Comparison of ENCODE assay signal across 17 cellular contexts in genomic region chr1:45654540-45655280, GRCh38. TPM values are rescaled to one million over a fixed set of nuclear protein-coding genes. Genes with fewer than 3 reads are reported as not detected.
DNase-seq lines count a peak whose midpoint lies in the region; ATAC-seq and TF ChIP-seq lines count a peak whose summit lies in the region.
"Had no signal": no experiment of that assay in that cellular context is flagged by ENCODE, and none has a peak within 500 bp of the region (broad histone marks: within the 10 kb centered on the region; RNA-seq: fewer than 3 reads in every experiment).

No MANE protein-coding gene starts in this region.

- no peak overlapping the region for H2BK15ac ChIP-seq in IMR-90 (ENCODE audit: low read depth, low read length)

- H3K4me1 ChIP-seq in IMR-90 (ENCODE audit: control insufficient read depth, insufficient read depth, low read length) (peaks cover 2% of the 10 kb centered on the region; the same call in 1 of the 2 replicates), mammary epithelial cell (ENCODE audit: insufficient read depth, low read length) (no peaks in the 10 kb centered on the region), osteoblast (ENCODE audit: insufficient read depth, low read length) (peaks cover 4% of the 10 kb centered on the region), testis (no peaks in the 10 kb centered on the region)
- H3K4me1 ChIP-seq: prostate gland had no signal

- H3K4me2 ChIP-seq in IMR-90 (ENCODE audit: low read depth, low read length): no peak overlapping the region
- no peak overlapping the region for H3K4me2 ChIP-seq in mammary epithelial cell (ENCODE audit: insufficient read depth, low read depth, low read length)
- H3K4me2 ChIP-seq in osteoblast (ENCODE audit: insufficient read depth, low read length): no peak overlapping the region

- H2BK120ac ChIP-seq in IMR-90 (ENCODE audit: low read depth, low read length): no peak overlapping the region

- H3K36me3 ChIP-seq in IMR-90 (ENCODE audit: control insufficient read depth, insufficient read depth, low read length): peaks cover 59% of the 10 kb centered on the region
- H3K36me3 ChIP-seq in mammary epithelial cell (ENCODE audit: insufficient read depth, low read length): peaks cover 58% of the 10 kb centered on the region
- H3K36me3 ChIP-seq in osteoblast (ENCODE audit: insufficient read depth, low read length): peaks cover 95% of the 10 kb centered on the region
- H3K36me3 ChIP-seq in testis (ENCODE audit: low read depth, missing control alignments): no peaks in the 10 kb centered on the region

- no peaks in the 10 kb centered on the region for H3K9me3 ChIP-seq in IMR-90 (ENCODE audit: control insufficient read depth, insufficient read depth, low read length)
- no peaks in the 10 kb centered on the region for H3K9me3 ChIP-seq in mammary epithelial cell (replicated peaks; ENCODE audit: insufficient read depth, low read length)
- no peaks in the 10 kb centered on the region for H3K9me3 ChIP-seq in osteoblast (ENCODE audit: low read depth, low read length)
- H3K9me3 ChIP-seq in testis: no peaks in the 10 kb centered on the region
- H3K9me3 ChIP-seq: prostate gland had no signal

- H2BK20ac ChIP-seq in IMR-90 (ENCODE audit: low read depth, low read length): no peak overlapping the region

- no peak overlapping the region for H3K23ac ChIP-seq in IMR-90 (ENCODE audit: low read depth, low read length)

- H3K36me3 Mint-ChIP-seq in activated naive CD4-positive, alpha-beta T cell treated with anti-CD3 and anti-CD28 coated beads, Interleukin-2, amount 50 U/mL, for 72 hours: peaks cover 4 to 27% of the 10 kb centered on the region in 2 donors
- H3K36me3 Mint-ChIP-seq in naive thymus-derived CD8-positive, alpha-beta T cell: peaks cover 0 to 94% (median 10%) of the 10 kb centered on the region in 3 donors

- H3K18ac ChIP-seq in IMR-90 (ENCODE audit: low read depth, low read length): no peak overlapping the region

- no peak overlapping the region for H3K9ac ChIP-seq in IMR-90 (ENCODE audit: low read depth, low read length)
- H3K9ac ChIP-seq in mammary epithelial cell (ENCODE audit: insufficient read depth, low read length): no peak overlapping the region

- H3K79me2 ChIP-seq in mammary epithelial cell (ENCODE audit: insufficient read depth, low read length) (peaks cover 57% of the 10 kb centered on the region), osteoblast (ENCODE audit: insufficient read depth, low read length) (peaks cover 56% of the 10 kb centered on the region)

- 0 out of 2 replicates have a peak, but pooled peaks cover 7% of the 10 kb centered on the region for H4K20me1 ChIP-seq in IMR-90 (ENCODE audit: insufficient read depth, low read length)
- no peaks in the 10 kb centered on the region for H4K20me1 ChIP-seq in mammary epithelial cell (ENCODE audit: insufficient read depth, low read length)
- H4K20me1 ChIP-seq in osteoblast (ENCODE audit: insufficient read depth, low read length): peaks cover 26% of the 10 kb centered on the region

- H2AFZ ChIP-seq in IMR-90 (replicated peaks; ENCODE audit: low read length, poor library complexity) (no peak overlapping the region), mammary epithelial cell (ENCODE audit: low read depth, low read length) (no peak overlapping the region), osteoblast (ENCODE audit: low read length) (no peak overlapping the region)

- TF ChIP-seq CTCF in IMR-90 (conservative IDR thresholded peaks at IDR 0.05; ENCODE audit: low read depth, low read length) (no peak), mammary epithelial cell (conservative IDR thresholded peaks at IDR 0.05 in 1 of 2, IDR thresholded peaks at IDR 0.05 in 1 of 2; ENCODE audit: extremely low read depth in 1 of 2, insufficient read depth in 1 of 2, low read depth in 1 of 2, low read length in 2 of 2) (no peak), osteoblast (IDR thresholded peaks at IDR 0.05; ENCODE audit: extremely low read depth, low read depth, low read length) (no peak), testis (IDR thresholded peaks at IDR 0.05) (no peak)

- H2AK5ac ChIP-seq in IMR-90 (ENCODE audit: low read depth, low read length): no peak overlapping the region

- dilution Hi-C loops in IMR-90 (cut with HindIII; ENCODE audit: low sequenced_read_pairs, unreplicated experiment) (no loop called here), mammary epithelial cell (cut with HindIII; ENCODE audit: low sequenced_read_pairs) (no loop called here)

- no peak overlapping the region for H2BK5ac ChIP-seq in IMR-90 (ENCODE audit: low read depth, low read length, poor library complexity, severe bottlenecking)

- ATAC-seq in activated naive CD4-positive, alpha-beta T cell treated with anti-CD3 and anti-CD28 coated beads, Interleukin-2, amount 50 U/mL, for 72 hours: peak; percentile 97 to 98
- peak; percentile 60 for ATAC-seq in IMR-90 (ENCODE audit: low read depth)
- no peak for ATAC-seq in naive thymus-derived CD8-positive, alpha-beta T cell
- ATAC-seq: WTC11 had no signal

- in situ Hi-C loops in IMR-90 (cut with MboI; ENCODE audit: low sequenced_read_pairs): no loop called here
- in situ Hi-C loops in mammary epithelial cell (cut with MboI; ENCODE audit: low sequenced_read_pairs in 2 of 2): loop anchor here in 1 of 2 donors (25.0 kb wide), 1 partner anchor 233 kb away; no protein-coding TSS in a partner anchor

- H3K4ac ChIP-seq in IMR-90 (ENCODE audit: low read depth, low read length): no peak overlapping the region

- H3K4me3 ChIP-seq in IMR-90 (ENCODE audit: insufficient read depth, low read depth, low read length): no peak overlapping the region
- no peak overlapping the region for H3K4me3 ChIP-seq in mammary epithelial cell (replicated peaks in 1 of 3; ENCODE audit: insufficient read depth in 1 of 3, low read depth in 2 of 3, low read length in 3 of 3)
- H3K4me3 ChIP-seq in osteoblast (ENCODE audit: insufficient read depth, low read length): no peak overlapping the region
- H3K4me3 ChIP-seq in testis: no peak overlapping the region
- H3K4me3 ChIP-seq: prostate gland had no signal

- H4K8ac ChIP-seq in IMR-90 (ENCODE audit: low read depth in 2 of 2, low read length in 2 of 2): no peak overlapping the region

- TF ChIP-seq RAD21 in IMR-90 (IDR thresholded peaks at IDR 0.05; ENCODE audit: low read length): no peak

- no peak for TF ChIP-seq POLR2A in IMR-90 (IDR thresholded peaks at IDR 0.05; ENCODE audit: low read depth, low read length)
- TF ChIP-seq POLR2A in testis (IDR thresholded peaks at IDR 0.05): no peak

- no peak overlapping the region for H3K14ac ChIP-seq in IMR-90 (replicated peaks; ENCODE audit: low read depth, low read length)

- intact Hi-C loops in IMR-90 (cut with micrococcal nuclease) (no loop called here), mammary epithelial cell (cut with micrococcal nuclease) (no loop called here), testis (cut with DNase I; ENCODE audit: low total_unique reads) (no loop called here)

- H3K79me1 ChIP-seq in IMR-90 (ENCODE audit: low read depth in 1 of 2, low read length in 2 of 2): peaks cover 31 to 55% of the 10 kb centered on the region in 2 experiments

- WGBS in IMR-90 (ENCODE audit: extremely low coverage in 2 of 2, insufficient read length in 1 of 2), 2 experiments: no CpG with 5 or more reads among the region's 12 CpGs
- WGBS in mammary epithelial cell (ENCODE audit: low coverage, missing lambda C conversion rate): 93% methylated on average over 12 of the region's 12 CpGs
- WGBS in testis, 2 donors: 93 to 95% methylated on average over 12 of the region's 12 CpGs

- H3K4me3 Mint-ChIP-seq in naive thymus-derived CD8-positive, alpha-beta T cell: no peak overlapping the region
- H3K4me3 Mint-ChIP-seq: H9, naive B cell, WTC11 had no signal

- H3K27ac Mint-ChIP-seq in activated naive CD4-positive, alpha-beta T cell treated with anti-CD3 and anti-CD28 coated beads, Interleukin-2, amount 50 U/mL, for 72 hours: peak overlapping the region in 1 of 2 donors; percentile 75
- H3K27ac Mint-ChIP-seq in naive thymus-derived CD8-positive, alpha-beta T cell: peak overlapping the region in 2 of 10 donors; percentile 11 to 33
- H3K27ac Mint-ChIP-seq: WTC11 had no signal

- no peaks in the 10 kb centered on the region for H3K27me3 Mint-ChIP-seq in naive thymus-derived CD8-positive, alpha-beta T cell
- H3K27me3 Mint-ChIP-seq: naive B cell had no signal

- BruUV-seq in IMR-90 (replicated peaks; lab: Mats Ljungman, UMichigan) (no TSS peak), mammary epithelial cell (replicated peaks; lab: Mats Ljungman, UMichigan) (no TSS peak)

- CTCF ChIA-PET in IMR-90 (lab: Yijun Ruan, JAX): interaction anchor here (0.8 kb wide), 1 partner anchor 569 kb away, joined by 3 read pairs; no protein-coding TSS in a partner anchor
- CTCF ChIA-PET in mammary epithelial cell (lab: Charles Lee; ENCODE audit: low non-redundant PET): no interaction called here

- H3K9me1 ChIP-seq in IMR-90 (ENCODE audit: insufficient read depth, low read length): peaks cover 6% of the 10 kb centered on the region

- POLR2A ChIA-PET in IMR-90 (lab: Charles Lee; ENCODE audit: unreplicated experiment): no interaction called here
- POLR2A ChIA-PET in naive thymus-derived CD8-positive, alpha-beta T cell (lab: Charles Lee): no interaction called here

- no peak overlapping the region for H4K5ac ChIP-seq in IMR-90 (ENCODE audit: low read depth, low read length)

- H3K4me1 Mint-ChIP-seq in naive thymus-derived CD8-positive, alpha-beta T cell: peaks cover 0 to 11% (median 8%) of the 10 kb centered on the region in 4 donors

- H2AK9ac ChIP-seq in IMR-90 (replicated peaks; ENCODE audit: low read depth, low read length, poor library complexity): no peak overlapping the region

- H3K56ac ChIP-seq in IMR-90 (ENCODE audit: extremely low read depth, insufficient read depth, low read length): no peak overlapping the region

- no peak for DNase-seq in activated naive CD4-positive, alpha-beta T cell treated with anti-CD3 and anti-CD28 coated beads, Interleukin-2, amount 50 U/mL, for 72 hours (ENCODE audit: low spot score in 2 of 2)
- DNase-seq in activated naive CD4-positive, alpha-beta T cell treated with Interleukin-2 at 50 U/mL for 16 hours: no peak
- DNase-seq in IMR-90 (peak; percentile 65), mammary epithelial cell (peak; percentile 74), osteoblast (ENCODE audit: insufficient read length, low spot score, missing footprints) (no peak), testis (no peak), KG1 (lab: John Stamatoyannopoulos, UW) (no peak)
- no peak for DNase-seq in naive thymus-derived CD8-positive, alpha-beta T cell
- DNase-seq: activated CD8-positive, alpha-beta memory T cell treated with anti-CD3 and anti-CD28 coated beads, Interleukin-2, amount 50 U/mL, for 4 hours; amygdala; COR-L47; H9; Kasumi-1; naive B cell; NCI-H226 had no signal

- no peaks in the 10 kb centered on the region for H3K9me3 Mint-ChIP-seq in activated naive CD4-positive, alpha-beta T cell treated with anti-CD3 and anti-CD28 coated beads, Interleukin-2, amount 50 U/mL, for 72 hours
- H3K9me3 Mint-ChIP-seq in naive thymus-derived CD8-positive, alpha-beta T cell: no peaks in the 10 kb centered on the region
- H3K9me3 Mint-ChIP-seq: H9, naive B cell, WTC11 had no signal

- H3K27ac ChIP-seq in IMR-90 (ENCODE audit: insufficient read depth, low read length) (peak overlapping the region; percentile 33; the same call in 1 of the 2 replicates), mammary epithelial cell (ENCODE audit: insufficient read depth, low read depth, low read length) (no peak overlapping the region), osteoblast (ENCODE audit: low read depth, low read length) (peak overlapping the region; percentile 58), testis (no peak overlapping the region)
- H3K27ac ChIP-seq: prostate gland had no signal

- no peak overlapping the region for H4K91ac ChIP-seq in IMR-90 (ENCODE audit: insufficient read depth, low read depth, low read length)

- no peaks in the 10 kb centered on the region for H3K27me3 ChIP-seq in IMR-90 (ENCODE audit: control insufficient read depth, insufficient read depth, low read length)
- H3K27me3 ChIP-seq in mammary epithelial cell (ENCODE audit: insufficient read depth, low read length): no peaks in the 10 kb centered on the region
- no peaks in the 10 kb centered on the region for H3K27me3 ChIP-seq in osteoblast (ENCODE audit: insufficient read depth, low read length)
- no peaks in the 10 kb centered on the region for H3K27me3 ChIP-seq in testis

RNA-seq across cellular contexts. Expression of gene CCDC17, which starts 30.9 kb away (rescaled TPM):
- 1 to 10 TPM; 2.6 to 3.6 TPM for total RNA-seq in activated naive CD4-positive, alpha-beta T cell treated with anti-CD3 and anti-CD28 coated beads, Interleukin-2, amount 50 U/mL, for 72 hours
- 0.18 and 0.56 TPM in 2 replicates for total RNA-seq in IMR-90 (2012; rRNA removed)
- 0.26 and 0.30 TPM in 2 replicates for polyA plus RNA-seq in IMR-90 (2012; rRNA removed)
- 0.09 and 0.26 TPM in 2 replicates for polyA plus RNA-seq in IMR-90 (2012; cell fraction: cytosol; rRNA removed)
- polyA plus RNA-seq in IMR-90 (2012; cell fraction: nucleus; rRNA removed; ENCODE audit: low replicate concordance): 2.4 and 3.6 TPM in 2 replicates
- 1 to 10 TPM; 1.8 to 2.7 TPM for total RNA-seq in mammary epithelial cell
- 0.17 TPM for polyA plus RNA-seq in mammary epithelial cell
- 2.5 TPM for polyA minus RNA-seq in mammary epithelial cell
- total RNA-seq in osteoblast: 0.72 and 1.5 TPM in 2 replicates
- total RNA-seq in testis: 1 to 10 TPM; 3.8 to 5.0 TPM
- polyA plus RNA-seq in testis (ENCODE audit: insufficient read depth, low read depth, low replicate concordance): 4.4 TPM
- total RNA-seq in naive thymus-derived CD8-positive, alpha-beta T cell: 1 to 10 TPM; 9.2 to 9.4 TPM
- under 1 TPM in 1 of 3 donors, not detected in 2; 0.43 TPM for polyA plus RNA-seq in naive thymus-derived CD8-positive, alpha-beta T cell

RNA-seq across cellular contexts. Expression of gene GPBP1L1, which starts 31.6 kb away (rescaled TPM):
- total RNA-seq in activated naive CD4-positive, alpha-beta T cell treated with anti-CD3 and anti-CD28 coated beads, Interleukin-2, amount 50 U/mL, for 72 hours: 100 to 1,000 TPM; 102 to 145 TPM
- total RNA-seq in IMR-90 (2012; rRNA removed): 57.4 and 83.6 TPM in 2 replicates
- polyA plus RNA-seq in IMR-90 (2012; rRNA removed): 24.0 and 31.5 TPM in 2 replicates
- polyA plus RNA-seq in IMR-90 (2012; cell fraction: cytosol; rRNA removed): 7.6 and 13.7 TPM in 2 replicates
- 12.7 and 65.0 TPM in 2 replicates for polyA plus RNA-seq in IMR-90 (2012; cell fraction: nucleus; rRNA removed; ENCODE audit: low replicate concordance)
- 100 to 1,000 TPM; 109 to 119 TPM for total RNA-seq in mammary epithelial cell
- 51.1 TPM for polyA plus RNA-seq in mammary epithelial cell
- polyA minus RNA-seq in mammary epithelial cell: 220 TPM
- total RNA-seq in osteoblast: 94.3 and 97.4 TPM in 2 replicates
- total RNA-seq in testis: 100 to 1,000 TPM; 178 to 233 TPM
- polyA plus RNA-seq in testis (ENCODE audit: insufficient read depth, low read depth, low replicate concordance): 151 TPM
- 100 to 1,000 TPM; 183 to 193 TPM for total RNA-seq in naive thymus-derived CD8-positive, alpha-beta T cell
- polyA plus RNA-seq in naive thymus-derived CD8-positive, alpha-beta T cell: 10 to 100 TPM; 88.9 to 94.0 (median 92.1) TPM

RNA-seq across cellular contexts. Expression of gene TMEM69, which starts 33.3 kb away (rescaled TPM):
- 10 to 100 TPM; 26.2 to 38.9 TPM for total RNA-seq in activated naive CD4-positive, alpha-beta T cell treated with anti-CD3 and anti-CD28 coated beads, Interleukin-2, amount 50 U/mL, for 72 hours
- total RNA-seq in IMR-90 (2012; rRNA removed) (14.2 and 19.9 TPM in 2 replicates), mammary epithelial cell (10 to 100 TPM; 16.0 to 30.4 TPM), osteoblast (10.5 and 11.8 TPM in 2 replicates), testis (10 to 100 TPM; 26.2 to 30.9 TPM)
- polyA plus RNA-seq in IMR-90 (2012; rRNA removed) (31.8 and 33.6 TPM in 2 replicates), mammary epithelial cell (53.7 TPM), testis (ENCODE audit: insufficient read depth, low read depth, low replicate concordance) (29.5 TPM)
- 15.4 and 24.5 TPM in 2 replicates for polyA plus RNA-seq in IMR-90 (2012; cell fraction: cytosol; rRNA removed)
- polyA plus RNA-seq in IMR-90 (2012; cell fraction: nucleus; rRNA removed; ENCODE audit: low replicate concordance): 3.3 and 15.9 TPM in 2 replicates
- 46.2 TPM for polyA minus RNA-seq in mammary epithelial cell
- 10 to 100 TPM; 23.9 to 29.1 TPM for total RNA-seq in naive thymus-derived CD8-positive, alpha-beta T cell
- 10 to 100 TPM; 43.5 to 59.4 (median 56.0) TPM for polyA plus RNA-seq in naive thymus-derived CD8-positive, alpha-beta T cell

Comparison
In these comparisons a context has a peak if more than half of its experiments do, and no peak if none do; other contexts are left out.
1. ATAC-seq: peak in activated naive CD4-positive, alpha-beta T cell treated with anti-CD3 and anti-CD28 coated beads, Interleukin-2, amount 50 U/mL, for 72 hours (2 of 2) and IMR-90 (single experiment); none in naive thymus-derived CD8-positive, alpha-beta T cell (0 of 2).
2. DNase-seq: peak in IMR-90 (single experiment) and mammary epithelial cell (single experiment); none in activated naive CD4-positive, alpha-beta T cell treated with anti-CD3 and anti-CD28 coated beads, Interleukin-2, amount 50 U/mL, for 72 hours (0 of 2), activated naive CD4-positive, alpha-beta T cell treated with Interleukin-2 at 50 U/mL for 16 hours (single experiment), osteoblast (single experiment), testis (single experiment), KG1 (single experiment) and naive thymus-derived CD8-positive, alpha-beta T cell (0 of 10).
3. H3K27ac ChIP-seq: peak in IMR-90 (single experiment) and osteoblast (single experiment); none in mammary epithelial cell (single experiment) and testis (0 of 2).